Comparison of ENCODE assay signal across 1 cellular context in genomic region chr2:73176205-73176880, GRCh38.
TF ChIP-seq lines count a peak whose summit lies in the region.

No MANE protein-coding gene starts in this region.

TF ChIP-seq in HepG2, 621 proteins besides CTCF, POLR2A, EP300 and RAD21 (continued from another document and continues in another):
- TF ChIP-seq ELK4 (CRISPR knock-in tag; IDR thresholded peaks at IDR 0.05; ENCODE audit: borderline replicate concordance) (no peak), RBM39 (IDR thresholded peaks at IDR 0.05; ENCODE audit: low read depth, low read length, poor library complexity, severe bottlenecking) (no peak), RCOR2 (CRISPR knock-in tag; IDR thresholded peaks at IDR 0.05) (peak; percentile 16; the same call in 1 of the 2 replicates), ZNF274 (CRISPR knock-in tag; IDR thresholded peaks at IDR 0.05) (no peak), SAP130 (CRISPR knock-in tag; IDR thresholded peaks at IDR 0.05; ENCODE audit: low read depth) (no peak), ZNF20 (CRISPR knock-in tag; IDR thresholded peaks at IDR 0.05) (no peak), POGZ (CRISPR knock-in tag; IDR thresholded peaks at IDR 0.05) (no peak), HMG20A (CRISPR knock-in tag; IDR thresholded peaks at IDR 0.05; ENCODE audit: borderline replicate concordance) (no peak), TERF1 (CRISPR knock-in tag; IDR thresholded peaks at IDR 0.05) (no peak), FOXA3 (CRISPR knock-in tag; IDR thresholded peaks at IDR 0.05) (no peak), ZNF615 (CRISPR knock-in tag; IDR thresholded peaks at IDR 0.05; ENCODE audit: borderline replicate concordance) (peak; percentile 84; the same call in 1 of the 2 replicates), ZNF704 (CRISPR knock-in tag; IDR thresholded peaks at IDR 0.05; ENCODE audit: borderline replicate concordance) (0 out of 2 replicates have a peak, but pooled peaks have one; percentile 11), ZNF768 (CRISPR knock-in tag; IDR thresholded peaks at IDR 0.05) (no peak), ARID2 (CRISPR knock-in tag; IDR thresholded peaks at IDR 0.05; ENCODE audit: borderline replicate concordance) (peak; percentile 11; the same call in 1 of the 2 replicates), ZNF800 (CRISPR knock-in tag; IDR thresholded peaks at IDR 0.05) (no peak), ZNF333 (CRISPR knock-in tag; IDR thresholded peaks at IDR 0.05; ENCODE audit: borderline replicate concordance) (no peak), HNRNPH1 (optimal IDR thresholded peaks at IDR 0.05; ENCODE audit: low read depth, low read length) (no peak), ZNF747 (CRISPR knock-in tag; IDR thresholded peaks at IDR 0.05; ENCODE audit: borderline replicate concordance) (no peak), ZNF75D (CRISPR knock-in tag; IDR thresholded peaks at IDR 0.05; ENCODE audit: borderline replicate concordance) (0 out of 2 replicates have a peak, but pooled peaks have one; percentile 49), DBP (CRISPR knock-in tag; IDR thresholded peaks at IDR 0.05; ENCODE audit: not compliant biosample characterization) (no peak), ZNF841 (CRISPR knock-in tag; IDR thresholded peaks at IDR 0.05; ENCODE audit: borderline replicate concordance) (no peak), ZNF740 (CRISPR knock-in tag; IDR thresholded peaks at IDR 0.05) (peak; percentile 29; the same call in 1 of the 2 replicates), IKZF4 (CRISPR knock-in tag; IDR thresholded peaks at IDR 0.05; ENCODE audit: borderline replicate concordance, low read depth, not compliant biosample characterization) (no peak), ZNF761 (CRISPR knock-in tag; conservative IDR thresholded peaks at IDR 0.05) (no peak), KMT2B (CRISPR knock-in tag; IDR thresholded peaks at IDR 0.05) (0 out of 2 replicates have a peak, but pooled peaks have one; percentile 8), KLF11 (CRISPR knock-in tag; IDR thresholded peaks at IDR 0.05) (no peak), ZNF670 (CRISPR knock-in tag; IDR thresholded peaks at IDR 0.05; ENCODE audit: borderline replicate concordance) (no peak), HDAC1 (CRISPR knock-in tag; IDR thresholded peaks at IDR 0.05) (peak; percentile 11; the same call in 1 of the 2 replicates), NR1H2 (CRISPR knock-in tag; IDR thresholded peaks at IDR 0.05; ENCODE audit: borderline replicate concordance, low read depth) (peak; percentile 60; the same call in 1 of the 2 replicates), CREBL2 (CRISPR knock-in tag; IDR thresholded peaks at IDR 0.05; ENCODE audit: borderline replicate concordance) (0 out of 2 replicates have a peak, but pooled peaks have one; percentile 11), MZF1 (CRISPR knock-in tag; IDR thresholded peaks at IDR 0.05; ENCODE audit: borderline replicate concordance) (no peak), ERF (CRISPR knock-in tag; IDR thresholded peaks at IDR 0.05) (no peak), SMARCE1 (IDR thresholded peaks at IDR 0.05; ENCODE audit: borderline replicate concordance) (no peak), ZNF652 (CRISPR knock-in tag; IDR thresholded peaks at IDR 0.05; ENCODE audit: borderline replicate concordance, low read depth) (no peak), PAXIP1 (CRISPR knock-in tag; conservative IDR thresholded peaks at IDR 0.05) (no peak), SOX13 (IDR thresholded peaks at IDR 0.05) (no peak), SOX13 (CRISPR knock-in tag; conservative IDR thresholded peaks at IDR 0.05 in 1 of 2, IDR thresholded peaks at IDR 0.05 in 1 of 2) (no peak), ZNF709 (CRISPR knock-in tag; IDR thresholded peaks at IDR 0.05) (0 out of 2 replicates have a peak, but pooled peaks have one; percentile 16), PLSCR1 (CRISPR knock-in tag; IDR thresholded peaks at IDR 0.05; ENCODE audit: borderline replicate concordance) (no peak), ARID4A (CRISPR knock-in tag; IDR thresholded peaks at IDR 0.05; ENCODE audit: borderline replicate concordance) (0 out of 2 replicates have a peak, but pooled peaks have one; percentile 1), TFDP1 (CRISPR knock-in tag; IDR thresholded peaks at IDR 0.05; ENCODE audit: borderline replicate concordance) (no peak), UBTF (CRISPR knock-in tag; IDR thresholded peaks at IDR 0.05) (peak; percentile 6; the same call in 1 of the 2 replicates)
